30 cellular contexts compared by ENCODE assay signal in genomic region chr12:103144278-103144677, GRCh38.
"Had no signal": no experiment of that assay in that cellular context is flagged by ENCODE, and none has a peak within 500 bp of the region (broad histone marks: within the 10 kb centered on the region; RNA-seq: fewer than 3 reads in every experiment).

No MANE protein-coding gene starts in this region.

- H3K4me1 ChIP-seq: ascending aorta had no signal

- H3K4me3 ChIP-seq: ascending aorta, cardiac muscle cell, SK-N-MC had no signal

- DNase-seq: activated B cell treated with CpG ODN at 0.5 μM for 24 hours; activated CD4-positive, alpha-beta memory T cell treated with anti-CD3 and anti-CD28 coated beads for 36 hours; activated CD4-positive, alpha-beta T cell treated with anti-CD3 and anti-CD28 coated beads for 1 hour; activated CD4-positive, alpha-beta T cell treated with anti-CD3 and anti-CD28 coated beads, Interleukin-2, amount 10 ng/mL, durations not matched to agents 7 days and 5 days; activated CD8-positive, alpha-beta memory T cell treated with anti-CD3 and anti-CD28 coated beads for 24 hours; activated effector memory CD4-positive, alpha-beta T cell treated with anti-CD3 and anti-CD28 coated beads, Interleukin-2, amount 50 U/mL, for 16 hours; activated naive CD4-positive, alpha-beta T cell treated with Interleukin-2 at 50 U/mL for 16 hours; activated naive CD8-positive, alpha-beta T cell treated with anti-CD3 and anti-CD28 coated beads, Interleukin-2, amount 50 U/mL, for 24 hours; activated T-cell treated with anti-CD3 and anti-CD28 coated beads, Interleukin-2, amount 50 U/mL, for 4 hours; amniotic stem cell; NCI-H1048; NCI-H1417 treated with DMSO at 0.1 percent for 48 hours; NCI-H1694; NCI-H2029; NCI-H2107; NCI-H2171 treated with DMSO at 0.1 percent for 48 hours; NCI-H226; NCI-H526; NCI-H774; OCI-M1; RPMI8226; T-cell; T-helper 2 cell; T1000 had no signal

- H3K27me3 ChIP-seq: ascending aorta, cardiac muscle cell had no signal

- H3K36me3 ChIP-seq: ascending aorta, cardiac muscle cell had no signal

- H3K27ac ChIP-seq: ascending aorta, cardiac muscle cell, SK-N-MC had no signal

- ATAC-seq: activated naive CD4-positive, alpha-beta T cell treated with anti-CD3 and anti-CD28 coated beads, Interleukin-2, amount 50 U/mL, for 72 hours; activated naive CD8-positive, alpha-beta T cell treated with anti-CD3 and anti-CD28 coated beads, Interleukin-2, amount 50 U/mL, for 24 hours; activated T-cell treated with anti-CD3 and anti-CD28 coated beads, Interleukin-2, amount 50 U/mL, for 4 hours; Panc1; Right ventricle myocardium inferior; T-cell had no signal

- H3K9me3 ChIP-seq: ascending aorta had no signal
